Comparison of ENCODE assay signal across 20 cellular contexts in the genomic region with DNA sequence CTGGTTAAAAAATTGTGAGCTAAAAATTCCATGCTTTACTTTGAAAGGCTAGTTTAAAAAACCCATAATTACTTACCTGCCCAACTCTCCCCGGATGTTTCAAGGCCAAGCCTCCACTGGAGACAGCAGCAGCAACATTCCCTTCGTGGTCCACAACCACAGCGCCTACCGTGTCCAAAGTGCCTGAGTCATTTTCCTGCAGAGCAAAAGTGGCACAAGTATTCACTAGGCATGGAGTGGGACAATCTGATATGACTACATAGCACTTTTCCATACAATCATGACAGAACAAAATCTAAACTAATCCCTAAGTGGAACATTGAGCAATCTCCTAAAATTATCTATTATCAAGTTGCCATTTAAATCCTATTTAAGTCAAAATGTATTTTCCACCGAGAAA.
"Had no signal": no experiment of that assay in that cellular context is flagged by ENCODE, and none has a peak within 500 bp of the region (broad histone marks: within the 10 kb centered on the region; RNA-seq: fewer than 3 reads in every experiment).

No MANE protein-coding gene starts in this region.

- H3K4me3 ChIP-seq: thyroid gland had no signal

- H3K27me3 ChIP-seq: brain microvascular endothelial cell, thyroid gland had no signal

- H3K36me3 ChIP-seq: brain microvascular endothelial cell, thyroid gland had no signal

- FAIRE-seq: urothelium cell line had no signal

- H3K27ac ChIP-seq: brain microvascular endothelial cell, thyroid gland had no signal

- H3K9me3 Mint-ChIP-seq: activated naive CD4-positive, alpha-beta T cell treated with anti-CD3 and anti-CD28 coated beads, Interleukin-2, amount 50 U/mL, for 72 hours; activated T-cell treated with anti-CD3 and anti-CD28 coated beads, Interleukin-2, amount 50 U/mL, for 4 hours; nephron had no signal

- H3K27ac Mint-ChIP-seq: nephron had no signal

- H3K9me3 ChIP-seq: thyroid gland had no signal

- H3K4me3 Mint-ChIP-seq: activated T-cell treated with anti-CD3 and anti-CD28 coated beads, Interleukin-2, amount 50 U/mL, for 4 hours; nephron had no signal

- ATAC-seq: activated naive CD4-positive, alpha-beta T cell treated with anti-CD3 and anti-CD28 coated beads, Interleukin-2, amount 50 U/mL, for 72 hours; activated T-cell treated with anti-CD3 and anti-CD28 coated beads, Interleukin-2, amount 50 U/mL, for 4 hours; sciatic nerve had no signal

- H3K4me1 ChIP-seq: thyroid gland had no signal

- DNase-seq: activated CD4-positive, alpha-beta T cell treated with anti-CD3 and anti-CD28 coated beads for 1 hour; activated CD4-positive, alpha-beta T cell treated with anti-CD3 and anti-CD28 coated beads, Interleukin-2, amount 50 U/mL, for 48 hours; activated gamma-delta T cell; activated T-cell treated with anti-CD3 and anti-CD28 coated beads, Interleukin-2, amount 50 U/mL, for 4 hours; amniotic stem cell; brain microvascular endothelial cell; cerebellar nuclear complex; effector CD8-positive, alpha-beta T cell; foreskin fibroblast; glutamatergic neuron; hypothalamus; stimulated activated CD4-positive, alpha-beta T cell treated with anti-CD3 and anti-CD28 coated beads, Interleukin-12 subunit alpha, Interleukin-12 subunit beta, amount 100 ng/mL, for 4 hours; stimulated activated CD4-positive, alpha-beta T cell treated with anti-CD3 and anti-CD28 coated beads, Interleukin-2, amount 100 ng/mL, for 24 hours; T-helper 1 cell; T1000; thyroid gland had no signal

- H3K4me1 Mint-ChIP-seq: nephron had no signal
